Comparison of ENCODE assay signal across 23 cellular contexts in genomic region chr13:28220166-28220565, GRCh38.
DNase-seq lines count a peak whose midpoint lies in the region; ATAC-seq and TF ChIP-seq lines count a peak whose summit lies in the region.
"Had no signal": no experiment of that assay in that cellular context is flagged by ENCODE, and none has a peak within 500 bp of the region (broad histone marks: within the 10 kb centered on the region; RNA-seq: fewer than 3 reads in every experiment).

No MANE protein-coding gene starts in this region.

- H3K9me3 ChIP-seq in BE2C, result no peaks in the 10 kb centered on the region
- H3K9me3 ChIP-seq: gastroesophageal sphincter, MG63, tibial artery had no signal

- DNase-seq in BE2C (peak; percentile 58), NCI-H226 (peak; percentile 1), dermis microvascular lymphatic vessel endothelial cell (ENCODE audit: low read depth in 2 of 2) (peak; percentile 1 to 4), iris pigment epithelial cell (ENCODE audit: low read depth) (peak; percentile 87), AML-193 (lab: John Stamatoyannopoulos, UW) (no peak)
- DNase-seq: activated CD8-positive, alpha-beta T cell treated with anti-CD3 and anti-CD28 coated beads for 36 hours; activated gamma-delta T cell treated with Interleukin-2 at 50 U/mL for 16 hours; amygdala; CD8-positive, alpha-beta T cell; cerebellar nuclear complex; DMS53; MG63; NCI-H146; nephron progenitor cell; posterior cingulate gyrus; stimulated activated CD4-positive, alpha-beta T cell treated with anti-CD3 and anti-CD28 coated beads, Interleukin-2, amount 100 ng/mL, for 24 hours; stimulated activated naive CD4-positive, alpha-beta T cell; tibial artery had no signal

- peaks cover 11% of the 10 kb centered on the region; the same call in 1 of the 2 replicates for H3K4me1 ChIP-seq in BE2C
- H3K4me1 ChIP-seq: gastroesophageal sphincter, tibial artery had no signal

- ATAC-seq in GM21381 (IDR thresholded peaks at IDR 0.05; ENCODE audit: unreplicated experiment) (no peak), HG02678 (IDR thresholded peaks at IDR 0.05; ENCODE audit: unreplicated experiment) (no peak), HG03520 (IDR thresholded peaks at IDR 0.05; ENCODE audit: unreplicated experiment) (no peak)
- ATAC-seq: activated CD8-positive, alpha-beta T cell treated with anti-CD3 and anti-CD28 coated beads for 36 hours; CD8-positive, alpha-beta T cell; gastroesophageal sphincter; HCT116 had no signal

- no peak overlapping the region for H3K4me3 ChIP-seq in BE2C (ENCODE audit: low read depth, low read length)
- H3K4me3 ChIP-seq: gastroesophageal sphincter, MG63, tibial artery had no signal

- no peaks in the 10 kb centered on the region for H3K27me3 ChIP-seq in BE2C
- H3K27me3 ChIP-seq: gastroesophageal sphincter, MG63, tibial artery had no signal

- H3K36me3 ChIP-seq in BE2C, result no peaks in the 10 kb centered on the region

- no peak for TF ChIP-seq CTCF in BE2C (IDR thresholded peaks at IDR 0.05; ENCODE audit: low read depth, low read length)

Comparison
In these comparisons a context has a peak if more than half of its experiments do, and no peak if none do; other contexts are left out.
1. DNase-seq: peak in BE2C (single experiment), NCI-H226 (single experiment), dermis microvascular lymphatic vessel endothelial cell (2 of 2) and iris pigment epithelial cell (single experiment); none in AML-193 (0 of 2).